9 cellular contexts compared by ENCODE assay signal in genomic region chr2:27960237-27960912, GRCh38.
A peak's percentile ranks its signal among the peaks of the same experiment; 100 is the strongest.
DNase-seq lines count a peak whose midpoint lies in the region; ATAC-seq and TF ChIP-seq lines count a peak whose summit lies in the region.
"Had no signal": no experiment of that assay in that cellular context is flagged by ENCODE, and none has a peak within 500 bp of the region (broad histone marks: within the 10 kb centered on the region; RNA-seq: fewer than 3 reads in every experiment).

No MANE protein-coding gene starts in this region.

- intact Hi-C loops in activated CD4-positive, alpha-beta T cell treated with anti-CD3 and anti-CD28 coated beads for 36 hours (cut with DNase I, micrococcal nuclease), result loop anchor here in 1 of 2 experiments (2.0 to 5.0 kb wide), 2 partner anchors 16 to 258 kb away; no protein-coding TSS in a partner anchor

- POLR2A ChIA-PET in activated CD4-positive, alpha-beta T cell treated with anti-CD3 and anti-CD28 coated beads for 36 hours (lab: Charles Lee), result no interaction called here

- CTCF ChIA-PET in activated CD4-positive, alpha-beta T cell treated with anti-CD3 and anti-CD28 coated beads for 36 hours (lab: Charles Lee), result interaction anchor here (0.6 to 1.1 kb wide), 4 partner anchors 10 to 1795 kb away, joined by 3 to 4 read pairs (median 3); no protein-coding TSS in a partner anchor

- peak overlapping the region; percentile 6 for H3K4me3 Mint-ChIP-seq in activated CD4-positive, alpha-beta T cell treated with anti-CD3 and anti-CD28 coated beads for 36 hours
- H3K4me3 Mint-ChIP-seq in stimulated activated effector memory CD8-positive, alpha-beta T cell treated with anti-CD3 and anti-CD28 coated beads, Interleukin-12 subunit alpha, Interleukin-12 subunit beta, amount 100 ng/mL, for 72 hours, result peak overlapping the region; percentile 50
- H3K4me3 Mint-ChIP-seq: B cell had no signal

- peaks cover 13% of the 10 kb centered on the region for H3K36me3 Mint-ChIP-seq in activated CD4-positive, alpha-beta T cell treated with anti-CD3 and anti-CD28 coated beads for 36 hours (ENCODE audit: low read depth)
- peaks cover 5% of the 10 kb centered on the region for H3K36me3 Mint-ChIP-seq in stimulated activated effector memory CD8-positive, alpha-beta T cell treated with anti-CD3 and anti-CD28 coated beads, Interleukin-12 subunit alpha, Interleukin-12 subunit beta, amount 100 ng/mL, for 72 hours

- H3K4me1 Mint-ChIP-seq in activated CD4-positive, alpha-beta T cell treated with anti-CD3 and anti-CD28 coated beads for 36 hours, result peaks cover 72% of the 10 kb centered on the region
- H3K4me1 Mint-ChIP-seq in stimulated activated effector memory CD8-positive, alpha-beta T cell treated with anti-CD3 and anti-CD28 coated beads, Interleukin-12 subunit alpha, Interleukin-12 subunit beta, amount 100 ng/mL, for 72 hours, result peaks cover 75% of the 10 kb centered on the region

- H3K9me3 Mint-ChIP-seq in activated CD4-positive, alpha-beta T cell treated with anti-CD3 and anti-CD28 coated beads for 36 hours (ENCODE audit: low read depth), result peaks cover 3% of the 10 kb centered on the region
- no peaks in the 10 kb centered on the region for H3K9me3 Mint-ChIP-seq in stimulated activated effector memory CD8-positive, alpha-beta T cell treated with anti-CD3 and anti-CD28 coated beads, Interleukin-12 subunit alpha, Interleukin-12 subunit beta, amount 100 ng/mL, for 72 hours

- peak overlapping the region; percentile 34 for H3K27ac Mint-ChIP-seq in activated CD4-positive, alpha-beta T cell treated with anti-CD3 and anti-CD28 coated beads for 36 hours
- peak overlapping the region; percentile 61 for H3K27ac Mint-ChIP-seq in stimulated activated effector memory CD8-positive, alpha-beta T cell treated with anti-CD3 and anti-CD28 coated beads, Interleukin-12 subunit alpha, Interleukin-12 subunit beta, amount 100 ng/mL, for 72 hours
- H3K27ac Mint-ChIP-seq: B cell had no signal

- peak; percentile 27 for DNase-seq in activated CD4-positive, alpha-beta T cell treated with anti-CD3 and anti-CD28 coated beads for 36 hours
- no peak for DNase-seq in activated CD4-positive, alpha-beta T cell treated with anti-CD3 and anti-CD28 coated beads, Interleukin-2, amount 50 U/mL, for 48 hours
- DNase-seq in fibroblast of the aortic adventitia (ENCODE audit: low read depth), result peak; percentile 95
- no peak for DNase-seq in stimulated activated effector memory CD8-positive, alpha-beta T cell treated with anti-CD3 and anti-CD28 coated beads, Interleukin-12 subunit alpha, Interleukin-12 subunit beta, amount 100 ng/mL, for 72 hours (ENCODE audit: low spot score in 2 of 2)
- DNase-seq in COR-L47 (lab: John Stamatoyannopoulos, UW), result no peak
- no peak for DNase-seq in NCI-H526 treated with DMSO at 0.1 percent for 48 hours (lab: John Stamatoyannopoulos, UW)

- no peak for TF ChIP-seq CTCF in fibroblast of the aortic adventitia (IDR thresholded peaks at IDR 0.05; ENCODE audit: insufficient read depth, low read length)

- no peaks in the 10 kb centered on the region for H3K27me3 Mint-ChIP-seq in activated CD4-positive, alpha-beta T cell treated with anti-CD3 and anti-CD28 coated beads for 36 hours
- H3K27me3 Mint-ChIP-seq: B cell had no signal

- H3K4me3 ChIP-seq in fibroblast of the aortic adventitia (ENCODE audit: low read depth, low read length), result peak overlapping the region; percentile 31

- ATAC-seq in activated CD4-positive, alpha-beta T cell treated with anti-CD3 and anti-CD28 coated beads for 36 hours, result peak; percentile 73
- peak; percentile 87 for ATAC-seq in SK-N-SH treated with all-trans-retinoic acid at 6 μM for 48 hours
- peak; percentile 92 for ATAC-seq in stimulated activated effector memory CD8-positive, alpha-beta T cell treated with anti-CD3 and anti-CD28 coated beads, Interleukin-12 subunit alpha, Interleukin-12 subunit beta, amount 100 ng/mL, for 72 hours
- no peak for ATAC-seq in HG02623 (IDR thresholded peaks at IDR 0.05; ENCODE audit: unreplicated experiment)

TF ChIP-seq in SK-N-SH treated with all-trans-retinoic acid at 6 μM for 48 hours, 23 proteins besides CTCF, POLR2A, EP300 and RAD21:
- no peak for TF ChIP-seq RARB (CRISPR knock-in tag; IDR thresholded peaks at IDR 0.05)
- TF ChIP-seq, protein P1, sequence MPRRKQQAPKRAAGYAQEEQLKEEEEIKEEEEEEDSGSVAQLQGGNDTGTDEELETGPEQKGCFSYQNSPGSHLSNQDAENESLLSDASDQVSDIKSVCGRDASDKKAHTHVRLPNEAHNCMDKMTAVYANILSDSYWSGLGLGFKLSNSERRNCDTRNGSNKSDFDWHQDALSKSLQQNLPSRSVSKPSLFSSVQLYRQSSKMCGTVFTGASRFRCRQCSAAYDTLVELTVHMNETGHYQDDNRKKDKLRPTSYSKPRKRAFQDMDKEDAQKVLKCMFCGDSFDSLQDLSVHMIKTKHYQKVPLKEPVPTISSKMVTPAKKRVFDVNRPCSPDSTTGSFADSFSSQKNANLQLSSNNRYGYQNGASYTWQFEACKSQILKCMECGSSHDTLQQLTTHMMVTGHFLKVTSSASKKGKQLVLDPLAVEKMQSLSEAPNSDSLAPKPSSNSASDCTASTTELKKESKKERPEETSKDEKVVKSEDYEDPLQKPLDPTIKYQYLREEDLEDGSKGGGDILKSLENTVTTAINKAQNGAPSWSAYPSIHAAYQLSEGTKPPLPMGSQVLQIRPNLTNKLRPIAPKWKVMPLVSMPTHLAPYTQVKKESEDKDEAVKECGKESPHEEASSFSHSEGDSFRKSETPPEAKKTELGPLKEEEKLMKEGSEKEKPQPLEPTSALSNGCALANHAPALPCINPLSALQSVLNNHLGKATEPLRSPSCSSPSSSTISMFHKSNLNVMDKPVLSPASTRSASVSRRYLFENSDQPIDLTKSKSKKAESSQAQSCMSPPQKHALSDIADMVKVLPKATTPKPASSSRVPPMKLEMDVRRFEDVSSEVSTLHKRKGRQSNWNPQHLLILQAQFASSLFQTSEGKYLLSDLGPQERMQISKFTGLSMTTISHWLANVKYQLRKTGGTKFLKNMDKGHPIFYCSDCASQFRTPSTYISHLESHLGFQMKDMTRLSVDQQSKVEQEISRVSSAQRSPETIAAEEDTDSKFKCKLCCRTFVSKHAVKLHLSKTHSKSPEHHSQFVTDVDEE (CRISPR knock-in tag; IDR thresholded peaks at IDR 0.05), result no peak
- no peak for TF ChIP-seq PATZ1 (CRISPR knock-in tag; IDR thresholded peaks at IDR 0.05; ENCODE audit: borderline replicate concordance)
- TF ChIP-seq BACH2 (CRISPR knock-in tag; IDR thresholded peaks at IDR 0.05; ENCODE audit: borderline replicate concordance), result no peak
- TF ChIP-seq ISL1 (CRISPR knock-in tag; IDR thresholded peaks at IDR 0.05), result peak; percentile 53
- no peak for TF ChIP-seq SNAI2 (CRISPR knock-in tag; IDR thresholded peaks at IDR 0.05)
- no peak for TF ChIP-seq PPARA (CRISPR knock-in tag; IDR thresholded peaks at IDR 0.05; ENCODE audit: borderline replicate concordance)
- TF ChIP-seq ZFP3 (CRISPR knock-in tag; IDR thresholded peaks at IDR 0.05), result no peak

Comparison
In these comparisons a context has a peak if more than half of its experiments do, and no peak if none do; other contexts are left out.
1. DNase-seq: peak in activated CD4-positive, alpha-beta T cell treated with anti-CD3 and anti-CD28 coated beads for 36 hours (single experiment) and fibroblast of the aortic adventitia (single experiment); none in activated CD4-positive, alpha-beta T cell treated with anti-CD3 and anti-CD28 coated beads, Interleukin-2, amount 50 U/mL, for 48 hours (0 of 2), stimulated activated effector memory CD8-positive, alpha-beta T cell treated with anti-CD3 and anti-CD28 coated beads, Interleukin-12 subunit alpha, Interleukin-12 subunit beta, amount 100 ng/mL, for 72 hours (0 of 2), COR-L47 (single experiment) and NCI-H526 treated with DMSO at 0.1 percent for 48 hours (single experiment).